In the genomic region with DNA sequence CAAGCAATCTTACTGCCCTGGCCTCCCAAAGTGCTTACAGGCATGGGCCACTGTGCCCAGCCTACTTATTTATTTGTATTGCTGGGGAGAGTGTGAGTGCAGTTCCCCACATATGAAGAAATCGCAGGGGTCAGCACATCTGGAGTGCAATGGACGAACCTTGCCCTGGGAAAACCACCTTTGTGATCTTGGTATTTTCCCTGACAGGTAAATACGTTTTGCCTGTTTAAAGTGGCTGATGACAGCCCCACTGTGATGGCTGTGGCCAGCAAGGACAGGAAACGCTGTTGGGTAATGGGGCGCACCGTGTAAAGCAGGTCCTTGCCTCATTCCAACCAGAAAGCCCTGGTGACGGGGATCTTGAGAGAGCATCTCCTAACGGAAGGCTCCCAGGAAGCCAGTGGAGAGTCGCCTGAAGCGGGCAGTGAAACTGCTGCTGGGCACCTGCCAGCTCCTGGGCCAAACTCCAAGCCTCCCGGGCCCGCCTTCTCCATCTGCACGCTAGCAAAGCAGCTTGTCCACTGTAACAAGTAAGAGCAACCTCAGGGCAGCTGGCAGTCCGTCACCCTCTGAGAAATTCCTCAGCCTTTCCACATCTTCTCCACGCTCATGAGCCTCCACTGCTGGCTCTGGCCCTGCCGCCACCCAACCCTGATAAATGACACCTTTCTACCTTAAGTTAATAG, we compare ENCODE assay signal across 11 cellular contexts. TPM values are rescaled to one million over a fixed set of nuclear protein-coding genes. Genes with fewer than 3 reads are reported as not detected.
DNase-seq lines count a peak whose midpoint lies in the region; ATAC-seq and TF ChIP-seq lines count a peak whose summit lies in the region.
"Had no signal": no experiment of that assay in that cellular context is flagged by ENCODE, and none has a peak within 500 bp of the region (broad histone marks: within the 10 kb centered on the region; RNA-seq: fewer than 3 reads in every experiment).

No MANE protein-coding gene starts in this region.

- ATAC-seq in activated naive CD4-positive, alpha-beta T cell treated with anti-CD3 and anti-CD28 coated beads, Interleukin-2, amount 50 U/mL, for 72 hours: no peak
- peak; percentile 65 for ATAC-seq in upper lobe of right lung
- ATAC-seq in GM18511 (IDR thresholded peaks at IDR 0.05; ENCODE audit: unreplicated experiment): no peak

- H3K36me3 Mint-ChIP-seq in activated naive CD4-positive, alpha-beta T cell treated with anti-CD3 and anti-CD28 coated beads, Interleukin-2, amount 50 U/mL, for 72 hours: peaks cover 0 to 8% of the 10 kb centered on the region in 2 donors
- peaks cover 39% of the 10 kb centered on the region for H3K36me3 Mint-ChIP-seq in endothelial cell (ENCODE audit: low read depth, unreplicated experiment)

- no peaks in the 10 kb centered on the region for H3K4me1 ChIP-seq in colonic mucosa
- H3K4me1 ChIP-seq in upper lobe of right lung: peaks cover 10% of the 10 kb centered on the region

- no peaks in the 10 kb centered on the region for H3K9me3 Mint-ChIP-seq in activated naive CD4-positive, alpha-beta T cell treated with anti-CD3 and anti-CD28 coated beads, Interleukin-2, amount 50 U/mL, for 72 hours
- H3K9me3 Mint-ChIP-seq in endothelial cell (ENCODE audit: unreplicated experiment): no peaks in the 10 kb centered on the region
- H3K9me3 Mint-ChIP-seq: memory B cell had no signal

- no peak for DNase-seq in activated naive CD4-positive, alpha-beta T cell treated with anti-CD3 and anti-CD28 coated beads, Interleukin-2, amount 50 U/mL, for 72 hours (ENCODE audit: low spot score in 2 of 2)
- no peak for DNase-seq in activated naive CD4-positive, alpha-beta T cell (lab: John Stamatoyannopoulos, UW)
- peak; percentile 24 for DNase-seq in colonic mucosa
- DNase-seq in medulla oblongata (ENCODE audit: extremely low spot score): peak; percentile 67
- DNase-seq in upper lobe of right lung: peak; percentile 79
- no peak for DNase-seq in GOT3 (lab: John Stamatoyannopoulos, UW)
- DNase-seq in endothelial cell (ENCODE audit: low spot score): no peak
- DNase-seq: NCI-H146 had no signal

- no peak overlapping the region for H3K4me3 Mint-ChIP-seq in endothelial cell (ENCODE audit: unreplicated experiment)
- H3K4me3 Mint-ChIP-seq: memory B cell had no signal

- no peak overlapping the region for H3K9ac ChIP-seq in colonic mucosa (ENCODE audit: low read depth in 2 of 2, low read length in 2 of 2)

- peak overlapping the region; percentile 1 to 7 for H3K27ac Mint-ChIP-seq in activated naive CD4-positive, alpha-beta T cell treated with anti-CD3 and anti-CD28 coated beads, Interleukin-2, amount 50 U/mL, for 72 hours
- no peak overlapping the region for H3K27ac Mint-ChIP-seq in endothelial cell (ENCODE audit: unreplicated experiment)

- H3K4me1 Mint-ChIP-seq in endothelial cell (ENCODE audit: unreplicated experiment): peaks cover 9% of the 10 kb centered on the region

- no peak overlapping the region for H3K27ac ChIP-seq in colonic mucosa
- H3K27ac ChIP-seq in upper lobe of right lung: no peak overlapping the region
- H3K27ac ChIP-seq: vagina had no signal

- no peak overlapping the region for H3K4me3 ChIP-seq in colonic mucosa
- H3K4me3 ChIP-seq in upper lobe of right lung: no peak overlapping the region
- H3K4me3 ChIP-seq: vagina had no signal

- H3K27me3 Mint-ChIP-seq in endothelial cell (ENCODE audit: unreplicated experiment): no peaks in the 10 kb centered on the region
- H3K27me3 Mint-ChIP-seq: memory B cell had no signal

- H3K27me3 ChIP-seq in colonic mucosa (no peaks in the 10 kb centered on the region), upper lobe of right lung (no peaks in the 10 kb centered on the region)
- H3K27me3 ChIP-seq: vagina had no signal

- H3K9me3 ChIP-seq in colonic mucosa (no peaks in the 10 kb centered on the region), upper lobe of right lung (no peaks in the 10 kb centered on the region)
- H3K9me3 ChIP-seq: vagina had no signal

- TF ChIP-seq CTCF in colonic mucosa (IDR thresholded peaks at IDR 0.05): no peak
- no peak for TF ChIP-seq CTCF in upper lobe of right lung (IDR thresholded peaks at IDR 0.05)
- TF ChIP-seq CTCF in endothelial cell (IDR thresholded peaks at IDR 0.05; ENCODE audit: unreplicated experiment): no peak

- intact Hi-C loops in colonic mucosa (cut with DNase I) (no loop called here), upper lobe of right lung (cut with DNase I) (no loop called here)

- H3K36me3 ChIP-seq in colonic mucosa: no peaks in the 10 kb centered on the region
- H3K36me3 ChIP-seq in upper lobe of right lung: peaks cover 52% of the 10 kb centered on the region

RNA-seq across cellular contexts. Expression of a gene that starts 17.5 kb away (rescaled TPM):
- total RNA-seq in activated naive CD4-positive, alpha-beta T cell treated with anti-CD3 and anti-CD28 coated beads, Interleukin-2, amount 50 U/mL, for 72 hours: 10 to 100 TPM; 31.0 to 38.6 TPM
- 10 to 100 TPM; 30.6 to 49.8 TPM for total RNA-seq in colonic mucosa
- total RNA-seq in upper lobe of right lung: 20.0 TPM
- total RNA-seq in endothelial cell (ENCODE audit: unreplicated experiment): 42.7 TPM

RNA-seq across cellular contexts. Expression of a gene that starts 17.7 kb away (rescaled TPM):
- 100 to 1,000 TPM; 397 to 558 TPM for total RNA-seq in activated naive CD4-positive, alpha-beta T cell treated with anti-CD3 and anti-CD28 coated beads, Interleukin-2, amount 50 U/mL, for 72 hours
- 1,000 to 10,000 TPM; 1,080 to 1,242 TPM for total RNA-seq in colonic mucosa
- total RNA-seq in upper lobe of right lung: 382 TPM
- 552 TPM for total RNA-seq in endothelial cell (ENCODE audit: unreplicated experiment)

RNA-seq across cellular contexts. Expression of a gene that starts 30.9 kb away (rescaled TPM):
- 1 to 10 TPM in 1 of 2 donors, under 1 TPM in 1; 0.46 to 1.4 TPM for total RNA-seq in activated naive CD4-positive, alpha-beta T cell treated with anti-CD3 and anti-CD28 coated beads, Interleukin-2, amount 50 U/mL, for 72 hours
- total RNA-seq in colonic mucosa (under 1 TPM; 0.37 to 0.96 TPM), upper lobe of right lung (2.7 TPM), endothelial cell (ENCODE audit: unreplicated experiment) (0.64 TPM)

Comparison
In these comparisons a context has a peak if more than half of its experiments do, and no peak if none do; other contexts are left out.
1. DNase-seq: peak in colonic mucosa (single experiment), medulla oblongata (single experiment) and upper lobe of right lung (single experiment); none in activated naive CD4-positive, alpha-beta T cell treated with anti-CD3 and anti-CD28 coated beads, Interleukin-2, amount 50 U/mL, for 72 hours (0 of 2), activated naive CD4-positive, alpha-beta T cell (0 of 4), GOT3 (single experiment) and endothelial cell (single experiment).